Comparison of ENCODE assay signal across 24 cellular contexts in genomic region chr15:25474251-25474650, GRCh38.
"Had no signal": no experiment of that assay in that cellular context is flagged by ENCODE, and none has a peak within 500 bp of the region (broad histone marks: within the 10 kb centered on the region; RNA-seq: fewer than 3 reads in every experiment).

No MANE protein-coding gene starts in this region.

- H3K4me1 Mint-ChIP-seq: endodermal cell had no signal

- H3K9me3 ChIP-seq: colonic mucosa, esophagus muscularis mucosa, esophagus squamous epithelium, gastrocnemius medialis, gastroesophageal sphincter, heart left ventricle, heart right ventricle had no signal

- H3K27ac Mint-ChIP-seq: dendritic cell treated with granulocyte-macrophage colony-stimulating factor and Interleukin-4, amounts not matched to agents 40 ng/mL and 50 ng/mL, for 4 days; effector memory CD8-positive, alpha-beta T cell; endodermal cell had no signal

- DNase-seq: colonic mucosa; cortex of kidney; dermis blood vessel endothelial cell; dorsolateral prefrontal cortex; effector CD4-positive, alpha-beta T cell; effector CD8-positive, alpha-beta T cell; effector memory CD4-positive, alpha-beta T cell; effector memory CD8-positive, alpha-beta T cell; endodermal cell; erythroblast; esophagus squamous epithelium; foreskin fibroblast; foreskin keratinocyte; foreskin melanocyte; gastrocnemius medialis; glutamatergic neuron; head of caudate nucleus; heart left ventricle; heart right ventricle had no signal

- H3K9me3 Mint-ChIP-seq: endodermal cell had no signal

- H3K27me3 ChIP-seq: colonic mucosa, dorsolateral prefrontal cortex, esophagus muscularis mucosa, esophagus squamous epithelium, foreskin keratinocyte, gastrocnemius medialis, gastroesophageal sphincter, heart left ventricle, heart right ventricle had no signal

- H3K36me3 ChIP-seq: colonic mucosa, esophagus muscularis mucosa, esophagus squamous epithelium, gastrocnemius medialis, gastroesophageal sphincter, heart left ventricle, heart right ventricle had no signal

- H3K4me3 ChIP-seq: colonic mucosa, coronary artery, dorsolateral prefrontal cortex, esophagus muscularis mucosa, esophagus squamous epithelium, gastrocnemius medialis, gastroesophageal sphincter, heart left ventricle, heart right ventricle had no signal

- H3K27me3 Mint-ChIP-seq: dendritic cell treated with granulocyte-macrophage colony-stimulating factor and Interleukin-4, amounts not matched to agents 40 ng/mL and 50 ng/mL, for 4 days had no signal

- H3K27ac ChIP-seq: colonic mucosa, coronary artery, dorsolateral prefrontal cortex, epithelial cell of prostate, esophagus muscularis mucosa, esophagus squamous epithelium, foreskin keratinocyte, gastrocnemius medialis, gastroesophageal sphincter, heart left ventricle, heart right ventricle had no signal

- H3K4me3 Mint-ChIP-seq: dendritic cell treated with granulocyte-macrophage colony-stimulating factor and Interleukin-4, amounts not matched to agents 40 ng/mL and 50 ng/mL, for 4 days; effector memory CD8-positive, alpha-beta T cell; endodermal cell had no signal

- H3K4me1 ChIP-seq: colonic mucosa, esophagus muscularis mucosa, foreskin keratinocyte, gastroesophageal sphincter had no signal
